1 cellular context compared by ENCODE assay signal in the genomic region with DNA sequence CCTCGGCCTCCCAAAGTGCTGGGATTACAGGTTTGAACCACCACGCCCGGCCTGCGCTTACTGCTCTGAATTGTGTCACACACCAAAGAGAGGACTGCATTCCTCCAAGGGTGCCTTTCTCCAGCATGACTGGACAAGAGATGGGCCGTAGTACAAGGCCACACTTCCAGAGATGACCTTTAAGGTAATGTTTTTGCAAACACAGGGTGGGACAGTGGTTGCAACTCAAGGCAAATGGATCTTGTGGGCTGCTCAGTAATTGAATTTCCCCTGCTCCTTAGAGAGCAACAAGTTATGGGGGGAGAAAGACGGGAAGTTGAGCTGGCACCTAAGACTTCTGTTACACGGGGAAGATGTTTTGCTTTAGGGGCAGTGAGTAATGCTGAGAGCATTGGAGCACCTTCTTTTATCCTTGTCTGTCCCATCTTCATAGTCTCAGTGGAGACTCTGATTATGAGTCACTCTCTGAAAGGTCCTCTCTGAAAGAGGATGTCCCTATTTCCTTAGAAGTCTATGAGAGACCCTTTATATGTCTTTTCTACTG.
TF ChIP-seq lines count a peak whose summit lies in the region.

No MANE protein-coding gene starts in this region.

TF ChIP-seq in GM23338, 12 proteins besides CTCF, POLR2A, EP300 and RAD21 (continued from another document):
- TF ChIP-seq ZNF462 (CRISPR knock-in tag; IDR thresholded peaks at IDR 0.05): no peak
- no peak for TF ChIP-seq REST (IDR thresholded peaks at IDR 0.05; ENCODE audit: unreplicated experiment)
- TF ChIP-seq STAT1 (IDR thresholded peaks at IDR 0.05; ENCODE audit: unreplicated experiment): no peak
